In genomic region chr7:33933611-33934281, GRCh38 we compare ENCODE assay signal across 10 cellular contexts. TPM values are rescaled to one million over a fixed set of nuclear protein-coding genes. Genes with fewer than 3 reads are reported as not detected.
DNase-seq lines count a peak whose midpoint lies in the region; TF ChIP-seq lines count a peak whose summit lies in the region.
"Had no signal": no experiment of that assay in that cellular context is flagged by ENCODE, and none has a peak within 500 bp of the region (broad histone marks: within the 10 kb centered on the region; RNA-seq: fewer than 3 reads in every experiment).

No MANE protein-coding gene starts in this region.

- H3K4me1 ChIP-seq in breast epithelium (no peaks in the 10 kb centered on the region), subcutaneous abdominal adipose tissue (ENCODE audit: control insufficient read depth in 5 of 5, insufficient read depth in 5 of 5, low read length in 5 of 5) (peaks cover 3 to 22% (median 21%) of the 10 kb centered on the region in 5 donors)

- DNase-seq in MCF 10A (ENCODE audit: unreplicated experiment) = peak; percentile 54
- no peak for DNase-seq in breast epithelium (ENCODE audit: low spot score in 2 of 2)
- peak; percentile 33 to 47 for DNase-seq in SW 1271 (lab: John Stamatoyannopoulos, UW)
- peak; percentile 28 for DNase-seq in fibroblast of the conjunctiva (ENCODE audit: low read depth)
- no peak for DNase-seq in type B pancreatic cell (ENCODE audit: extremely low spot score, unreplicated experiment)
- DNase-seq in activated effector memory CD4-positive, alpha-beta T cell treated with anti-CD3 and anti-CD28 coated beads, Interleukin-2, amount 50 U/mL, for 16 hours = no peak
- no peak for DNase-seq in NCI-H2171 (lab: John Stamatoyannopoulos, UW)

- H3K27ac ChIP-seq in breast epithelium (no peak overlapping the region), subcutaneous abdominal adipose tissue (ENCODE audit: low read depth, low read length) (peak overlapping the region; percentile 31)

- no peaks in the 10 kb centered on the region for H3K27me3 Mint-ChIP-seq in MCF 10A (ENCODE audit: insufficient read depth, unreplicated experiment)
- H3K27me3 Mint-ChIP-seq in type B pancreatic cell = peaks cover 40% of the 10 kb centered on the region

- CTCF ChIA-PET in MCF 10A (lab: Yijun Ruan, JAX) = interaction anchor here (0.6 to 11.5 kb wide), 61 partner anchors 10 to 1231 kb away, joined by 3 to 177 read pairs (median 6); no protein-coding TSS in a partner anchor

- H3K36me3 Mint-ChIP-seq in MCF 10A (ENCODE audit: insufficient read depth, unreplicated experiment) (no peaks in the 10 kb centered on the region), type B pancreatic cell (no peaks in the 10 kb centered on the region)
- H3K36me3 Mint-ChIP-seq: naive B cell had no signal

- H3K9ac ChIP-seq in subcutaneous abdominal adipose tissue (ENCODE audit: low read length in 5 of 5) = no peak overlapping the region

- H3K4me3 Mint-ChIP-seq in MCF 10A (ENCODE audit: unreplicated experiment) (no peak overlapping the region), type B pancreatic cell (no peak overlapping the region)
- H3K4me3 Mint-ChIP-seq: GM23338, naive B cell had no signal

- H3K9me3 Mint-ChIP-seq in MCF 10A (ENCODE audit: unreplicated experiment) = no peaks in the 10 kb centered on the region
- no peaks in the 10 kb centered on the region for H3K9me3 Mint-ChIP-seq in type B pancreatic cell
- H3K9me3 Mint-ChIP-seq: GM23338 had no signal

- TF ChIP-seq POLR2A in breast epithelium (IDR thresholded peaks at IDR 0.05) = no peak

- H3K4me3 ChIP-seq in breast epithelium = no peak overlapping the region
- no peak overlapping the region for H3K4me3 ChIP-seq in subcutaneous abdominal adipose tissue (ENCODE audit: low read depth in 1 of 5, low read length in 5 of 5)
- H3K4me3 ChIP-seq: GM23338 had no signal

- H3K27ac Mint-ChIP-seq in MCF 10A (ENCODE audit: low read depth, unreplicated experiment) (peak overlapping the region; percentile 19), type B pancreatic cell (no peak overlapping the region)
- H3K27ac Mint-ChIP-seq: GM23338 had no signal

- no peak for TF ChIP-seq CTCF in MCF 10A (IDR thresholded peaks at IDR 0.05; ENCODE audit: unreplicated experiment)
- TF ChIP-seq CTCF in breast epithelium (IDR thresholded peaks at IDR 0.05) = no peak
- TF ChIP-seq CTCF in type B pancreatic cell (conservative IDR thresholded peaks at IDR 0.05) = no peak

- BruUV-seq in MCF 10A (replicated peaks; lab: Mats Ljungman, UMichigan) = no TSS peak

- intact Hi-C loops in MCF 10A (cut with micrococcal nuclease) = loop anchor here (1.0 to 2.0 kb wide), 7 partner anchors 176 to 749 kb away; no protein-coding TSS in a partner anchor
- intact Hi-C loops in breast epithelium (cut with DNase I; ENCODE audit: low total_unique reads) = no loop called here

- H3K36me3 ChIP-seq in breast epithelium = no peaks in the 10 kb centered on the region
- H3K36me3 ChIP-seq in subcutaneous abdominal adipose tissue (ENCODE audit: control insufficient read depth in 5 of 5, insufficient read depth in 5 of 5, low read length in 5 of 5) = peaks cover 0 to 8% (median 0%) of the 10 kb centered on the region in 5 donors

- H3K9me3 ChIP-seq in breast epithelium = no peaks in the 10 kb centered on the region
- H3K9me3 ChIP-seq in subcutaneous abdominal adipose tissue (ENCODE audit: control insufficient read depth in 5 of 5, low read length in 5 of 5) = no peaks in the 10 kb centered on the region

- no peaks in the 10 kb centered on the region for H3K27me3 ChIP-seq in breast epithelium
- H3K27me3 ChIP-seq in subcutaneous abdominal adipose tissue (ENCODE audit: control insufficient read depth in 5 of 5, insufficient read depth in 4 of 5, low read length in 5 of 5) = no peaks in the 10 kb centered on the region

- POLR2A ChIA-PET in MCF 10A (lab: Yijun Ruan, JAX) = interaction anchor here (0.6 kb wide), 1 partner anchor 763 kb away, joined by 3 read pairs; no protein-coding TSS in a partner anchor

- H3K4me1 Mint-ChIP-seq in MCF 10A (ENCODE audit: insufficient read depth, unreplicated experiment) (peaks cover 19% of the 10 kb centered on the region), type B pancreatic cell (ENCODE audit: unreplicated experiment) (peaks cover 19% of the 10 kb centered on the region)

RNA-seq across cellular contexts. Expression of gene BMPER, which starts 28.4 kb away (rescaled TPM):
- total RNA-seq in MCF 10A (2022) (0.40 TPM in 1 of 2 replicates, not detected in the other), breast epithelium (1 to 10 TPM; 1.6 to 6.9 (median 2.0) TPM), type B pancreatic cell (ENCODE audit: low replicate concordance) (2.5 and 10.2 TPM in 2 replicates)

Comparison
In these comparisons a context has a peak if more than half of its experiments do, and no peak if none do; other contexts are left out.
1. DNase-seq: peak in MCF 10A (single experiment), SW 1271 (2 of 2) and fibroblast of the conjunctiva (single experiment); none in breast epithelium (0 of 2), type B pancreatic cell (single experiment), activated effector memory CD4-positive, alpha-beta T cell treated with anti-CD3 and anti-CD28 coated beads, Interleukin-2, amount 50 U/mL, for 16 hours (single experiment) and NCI-H2171 (single experiment).